In genomic region chr10:665579-666091, GRCh38 we compare ENCODE assay signal across 1 cellular context.
TF ChIP-seq lines count a peak whose summit lies in the region.

No MANE protein-coding gene starts in this region.

TF ChIP-seq in HEK293, 187 proteins besides CTCF, POLR2A, EP300 and RAD21 (continued from another document and continues in another):
- TF ChIP-seq ZNF621 (tag by site-specific recombination; IDR thresholded peaks at IDR 0.05) (no peak), ZNF514 (tag by site-specific recombination; IDR thresholded peaks at IDR 0.05) (no peak), ZNF701 (tag by site-specific recombination; IDR thresholded peaks at IDR 0.05) (no peak), REST (tag by site-specific recombination; IDR thresholded peaks at IDR 0.05) (0 out of 2 replicates have a peak, but pooled peaks have one; percentile 12), ZNF747 (tag by site-specific recombination; IDR thresholded peaks at IDR 0.05) (no peak), KLF16 (tag by site-specific recombination; IDR thresholded peaks at IDR 0.05) (peak; percentile 94), ZNF362 (tag by site-specific recombination; IDR thresholded peaks at IDR 0.05) (no peak), ZNF785 (tag by site-specific recombination; IDR thresholded peaks at IDR 0.05) (no peak), ZNF155 (tag by site-specific recombination; IDR thresholded peaks at IDR 0.05) (no peak), ZNF24 (tag by site-specific recombination; IDR thresholded peaks at IDR 0.05) (peak; percentile 98), ZNF16 (tag by site-specific recombination; IDR thresholded peaks at IDR 0.05; ENCODE audit: low read depth) (no peak), ZNF324 (tag by site-specific recombination; IDR thresholded peaks at IDR 0.05) (peak; percentile 98), ZNF398 (tag by site-specific recombination; IDR thresholded peaks at IDR 0.05) (peak; percentile 77; the same call in 1 of the 2 replicates), ZNF350 (tag by site-specific recombination; IDR thresholded peaks at IDR 0.05) (no peak), ZNF202 (tag by site-specific recombination; IDR thresholded peaks at IDR 0.05; ENCODE audit: borderline replicate concordance) (no peak), ZNF837 (tag by site-specific recombination; IDR thresholded peaks at IDR 0.05) (no peak), ZSCAN16 (tag by site-specific recombination; IDR thresholded peaks at IDR 0.05) (peak; percentile 63; the same call in 1 of the 2 replicates), PATZ1 (tag by site-specific recombination; IDR thresholded peaks at IDR 0.05) (peak; percentile 80; the same call in 1 of the 2 replicates), ZNF449 (tag by site-specific recombination; IDR thresholded peaks at IDR 0.05) (peak; percentile 51; the same call in 1 of the 2 replicates), ZNF623 (tag by site-specific recombination; IDR thresholded peaks at IDR 0.05) (no peak), ZNF10 (tag by site-specific recombination; IDR thresholded peaks at IDR 0.05) (no peak; the same call in 1 of the 2 replicates), ZNF175 (tag by site-specific recombination; IDR thresholded peaks at IDR 0.05) (no peak), ZBTB10 (tag by site-specific recombination; IDR thresholded peaks at IDR 0.05) (no peak; the same call in 1 of the 2 replicates), ZNF274 (IDR thresholded peaks at IDR 0.05; ENCODE audit: low read length) (no peak), ZNF274 (tag by site-specific recombination; IDR thresholded peaks at IDR 0.05; ENCODE audit: borderline replicate concordance) (no peak), MEIS1 (CRISPR knock-in tag; IDR thresholded peaks at IDR 0.05; ENCODE audit: borderline replicate concordance) (no peak), RBAK (tag by site-specific recombination; IDR thresholded peaks at IDR 0.05) (no peak), KLF8 (tag by site-specific recombination; IDR thresholded peaks at IDR 0.05) (peak; percentile 68), ZNF558 (tag by site-specific recombination; IDR thresholded peaks at IDR 0.05) (peak; percentile 78; the same call in 1 of the 2 replicates), ZFHX2 (tag by site-specific recombination; conservative IDR thresholded peaks at IDR 0.05) (peak; percentile 60), ZBTB7A (tag by site-specific recombination; IDR thresholded peaks at IDR 0.05; ENCODE audit: low read depth) (peak; percentile 84), ZNF26 (tag by site-specific recombination; IDR thresholded peaks at IDR 0.05) (no peak), ZNF600 (tag by site-specific recombination; IDR thresholded peaks at IDR 0.05) (peak; percentile 98), ZBTB49 (tag by site-specific recombination; IDR thresholded peaks at IDR 0.05; ENCODE audit: low read depth) (no peak), KLF7 (tag by site-specific recombination; IDR thresholded peaks at IDR 0.05; ENCODE audit: borderline replicate concordance) (peak; percentile 69; the same call in 1 of the 2 replicates), FEZF1 (tag by site-specific recombination; IDR thresholded peaks at IDR 0.05) (peak; percentile 97), SCRT2 (tag by site-specific recombination; IDR thresholded peaks at IDR 0.05) (no peak), ZXDB (tag by site-specific recombination; IDR thresholded peaks at IDR 0.05) (peak; percentile 99), ZNF561 (tag by site-specific recombination; IDR thresholded peaks at IDR 0.05; ENCODE audit: borderline replicate concordance) (no peak), ZNF654 (tag by site-specific recombination; IDR thresholded peaks at IDR 0.05; ENCODE audit: low read depth) (no peak), ZBTB17 (tag by site-specific recombination; IDR thresholded peaks at IDR 0.05) (peak; percentile 85), ZNF140 (tag by site-specific recombination; IDR thresholded peaks at IDR 0.05) (no peak), ZIC2 (tag by site-specific recombination; IDR thresholded peaks at IDR 0.05) (peak; percentile 66; the same call in 1 of the 2 replicates), ZNF707 (tag by site-specific recombination; IDR thresholded peaks at IDR 0.05) (no peak), OSR2 (tag by site-specific recombination; IDR thresholded peaks at IDR 0.05) (peak; percentile 92)
